Comparison of ENCODE assay signal across 16 cellular contexts in the genomic region with DNA sequence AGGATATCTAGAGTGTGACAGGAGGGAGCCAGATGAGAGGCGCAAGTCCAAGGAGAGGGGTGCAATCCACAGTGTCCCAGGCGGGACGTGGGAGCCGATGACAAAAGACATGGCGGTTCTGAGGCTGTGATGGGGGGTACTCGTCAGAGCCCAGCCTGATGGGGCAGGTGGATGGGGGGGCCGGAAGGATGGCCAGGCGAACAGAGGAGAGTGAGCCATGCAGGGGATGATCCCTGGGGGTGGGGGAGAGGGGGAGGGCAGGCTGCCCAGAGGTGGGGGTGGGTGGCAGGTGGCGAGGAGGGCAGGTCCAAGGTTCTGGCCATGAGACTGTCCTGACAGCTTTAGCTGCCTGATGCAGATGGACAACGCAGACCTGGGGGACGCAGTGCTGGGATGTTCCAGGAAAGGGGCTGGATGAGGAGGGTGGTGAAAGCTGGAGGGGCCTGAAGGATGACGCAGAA. TPM values are rescaled to one million over a fixed set of nuclear protein-coding genes. Genes with fewer than 3 reads are reported as not detected.
DNase-seq lines count a peak whose midpoint lies in the region; ATAC-seq and TF ChIP-seq lines count a peak whose summit lies in the region.
"Had no signal": no experiment of that assay in that cellular context is flagged by ENCODE, and none has a peak within 500 bp of the region (broad histone marks: within the 10 kb centered on the region; RNA-seq: fewer than 3 reads in every experiment).

No MANE protein-coding gene starts in this region.

- no peak overlapping the region for H2AFZ ChIP-seq in neuronal stem cell (ENCODE audit: low read length)
- H2AFZ ChIP-seq: GM23338 had no signal

- H4K91ac ChIP-seq in neuronal stem cell (ENCODE audit: low read depth, low read length, poor library complexity) = no peak overlapping the region

- no peaks in the 10 kb centered on the region for H3K36me3 ChIP-seq in HEK293 (ENCODE audit: control insufficient read depth in 2 of 2, insufficient read depth in 1 of 2, low read length in 2 of 2)
- no peaks in the 10 kb centered on the region for H3K36me3 ChIP-seq in neuronal stem cell (replicated peaks in 1 of 2; ENCODE audit: control insufficient read depth in 2 of 2, insufficient read depth in 2 of 2, low read length in 2 of 2)
- no peaks in the 10 kb centered on the region for H3K36me3 ChIP-seq in CD4-positive, alpha-beta memory T cell (ENCODE audit: insufficient read depth, low read length)
- H3K36me3 ChIP-seq: pancreas had no signal

- H3K27me3 ChIP-seq in neuronal stem cell (ENCODE audit: control insufficient read depth in 3 of 3, insufficient read depth in 3 of 3, low read depth in 1 of 3, low read length in 3 of 3) = peaks cover 0 to 2% (median 0%) of the 10 kb centered on the region in 3 experiments
- H3K27me3 ChIP-seq in CD4-positive, alpha-beta memory T cell (ENCODE audit: insufficient read depth, low read length) = no peaks in the 10 kb centered on the region
- H3K27me3 ChIP-seq: pancreas had no signal

- no peak overlapping the region for H3K9ac ChIP-seq in neuronal stem cell (ENCODE audit: low read depth, low read length, poor library complexity)

- H3K9me3 ChIP-seq in HEK293 (ENCODE audit: control insufficient read depth, insufficient read depth, low read depth, low read length) (no peaks in the 10 kb centered on the region), neuronal stem cell (replicated peaks in 1 of 2; ENCODE audit: control insufficient read depth in 2 of 2, insufficient read depth in 1 of 2, low read depth in 1 of 2, low read length in 2 of 2) (no peaks in the 10 kb centered on the region)
- H3K9me3 ChIP-seq in CD4-positive, alpha-beta memory T cell (ENCODE audit: control insufficient read depth in 1 of 2, low read length in 2 of 2) = no peaks in the 10 kb centered on the region
- H3K9me3 ChIP-seq: pancreas had no signal

- WGBS in neuronal stem cell (ENCODE audit: extremely low coverage in 2 of 2, insufficient read length in 2 of 2, insufficient replicate concordance in 1 of 2), 2 donors = no CpG with 5 or more reads among the region's 12 CpGs

- H2BK15ac ChIP-seq in neuronal stem cell (ENCODE audit: low read length) = no peak overlapping the region

- no peak overlapping the region for H2BK12ac ChIP-seq in neuronal stem cell (ENCODE audit: low read length)

- no peaks in the 10 kb centered on the region for H3K36me3 Mint-ChIP-seq in dendritic cell treated with granulocyte-macrophage colony-stimulating factor and Interleukin-4, amounts not matched to agents 40 ng/mL and 50 ng/mL, for 4 days (ENCODE audit: low read depth)
- no peaks in the 10 kb centered on the region for H3K36me3 Mint-ChIP-seq in immature natural killer cell
- H3K36me3 Mint-ChIP-seq in CD4-positive, alpha-beta memory T cell = no peaks in the 10 kb centered on the region

- peaks cover 16% of the 10 kb centered on the region for H3K27me3 Mint-ChIP-seq in dendritic cell treated with granulocyte-macrophage colony-stimulating factor and Interleukin-4, amounts not matched to agents 40 ng/mL and 50 ng/mL, for 4 days
- H3K27me3 Mint-ChIP-seq in immature natural killer cell (ENCODE audit: low read depth in 3 of 3) = peaks cover 3 to 13% (median 8%) of the 10 kb centered on the region in 3 donors
- peaks cover 0 to 6% of the 10 kb centered on the region in 2 donors for H3K27me3 Mint-ChIP-seq in CD4-positive, alpha-beta memory T cell

- no peak overlapping the region for H3K4me3 Mint-ChIP-seq in dendritic cell treated with granulocyte-macrophage colony-stimulating factor and Interleukin-4, amounts not matched to agents 40 ng/mL and 50 ng/mL, for 4 days
- H3K4me3 Mint-ChIP-seq in immature natural killer cell = no peak overlapping the region
- no peak overlapping the region for H3K4me3 Mint-ChIP-seq in CD4-positive, alpha-beta memory T cell
- H3K4me3 Mint-ChIP-seq: activated CD4-positive, alpha-beta T cell treated with anti-CD3 and anti-CD28 coated beads, Interleukin-2, amount 10 ng/mL, durations not matched to agents 7 days and 5 days; GM23338; stimulated activated naive CD8-positive, alpha-beta T cell treated with anti-CD3 and anti-CD28 coated beads, Interleukin-15, amount 100 ng/mL, for 72 hours had no signal

- DNase-seq in NCI-H82 (lab: John Stamatoyannopoulos, UW) (peak; percentile 38), NCI-H82 treated with DMSO at 0.1 percent for 48 hours (lab: John Stamatoyannopoulos, UW; ENCODE audit: unreplicated experiment) (no peak), neuronal stem cell (ENCODE audit: low spot score) (no peak), immature natural killer cell (no peak)
- DNase-seq in CD4-positive, alpha-beta memory T cell = no peak
- DNase-seq: activated effector memory CD4-positive, alpha-beta T cell treated with Interleukin-2 at 50 U/mL for 16 hours; effector CD4-positive, alpha-beta T cell had no signal

- no peak overlapping the region for H3K27ac ChIP-seq in HEK293 (ENCODE audit: extremely low read depth, low read depth, low read length)
- no peak overlapping the region for H3K27ac ChIP-seq in neuronal stem cell (replicated peaks; ENCODE audit: low read length)
- no peak overlapping the region for H3K27ac ChIP-seq in CD4-positive, alpha-beta memory T cell (ENCODE audit: low read depth, low read length)
- H3K27ac ChIP-seq: 22Rv1, pancreas had no signal

- H3K23ac ChIP-seq in neuronal stem cell (ENCODE audit: low read depth, low read length, poor library complexity) = peak overlapping the region; percentile 4

- H3K4me1 ChIP-seq in HEK293 (ENCODE audit: control insufficient read depth, insufficient read depth, low read length) = no peaks in the 10 kb centered on the region; the same call in 1 of the 2 replicates
- peaks cover 5 to 8% of the 10 kb centered on the region in 2 donors for H3K4me1 ChIP-seq in neuronal stem cell (ENCODE audit: control insufficient read depth in 2 of 2, insufficient read depth in 1 of 2, low read depth in 1 of 2, low read length in 2 of 2)
- H3K4me1 ChIP-seq in CD4-positive, alpha-beta memory T cell (ENCODE audit: insufficient read depth, low read length) = no peaks in the 10 kb centered on the region
- H3K4me1 ChIP-seq: pancreas had no signal

- no peak overlapping the region for H3K4me2 ChIP-seq in neuronal stem cell (ENCODE audit: insufficient read depth, low read length, poor library complexity, severe bottlenecking)
- H3K4me2 ChIP-seq: GM23338 had no signal

- no peak overlapping the region for H2BK5ac ChIP-seq in neuronal stem cell (ENCODE audit: low read length)

- no peak for ATAC-seq in HG02973 (IDR thresholded peaks at IDR 0.05; ENCODE audit: unreplicated experiment)
- ATAC-seq: left lobe of liver had no signal

- H3K4me3 ChIP-seq in HEK293 (ENCODE audit: low read depth, low read length) (no peak overlapping the region), neuronal stem cell (ENCODE audit: low read length in 2 of 2) (no peak overlapping the region)
- no peak overlapping the region for H3K4me3 ChIP-seq in CD4-positive, alpha-beta memory T cell (ENCODE audit: low read length in 2 of 2)
- H3K4me3 ChIP-seq: GM23338, pancreas had no signal

- H4K8ac ChIP-seq in neuronal stem cell (ENCODE audit: low read depth, low read length) = no peak overlapping the region

- H3K18ac ChIP-seq in neuronal stem cell (ENCODE audit: low read length) = no peak overlapping the region

- CTCF ChIA-PET in HEK293 (lab: Yijun Ruan, JAX) = interaction anchor here (1.1 to 1.5 kb wide), 2 partner anchors 34 to 35 kb away, joined by 3 to 5 read pairs; no protein-coding TSS in a partner anchor
- CTCF ChIA-PET in CD4-positive, alpha-beta memory T cell (lab: Charles Lee; ENCODE audit: partially characterized antibody) = interaction anchor here (1.3 kb wide), 1 partner anchor 81 kb away, joined by 3 read pairs; no protein-coding TSS in a partner anchor

- TF ChIP-seq CTCF in HEK293 (tag by site-specific recombination; IDR thresholded peaks at IDR 0.05) = no peak

- no peak overlapping the region for H3K14ac ChIP-seq in neuronal stem cell (ENCODE audit: low read length)

- peaks cover 17% of the 10 kb centered on the region for H3K4me1 Mint-ChIP-seq in dendritic cell treated with granulocyte-macrophage colony-stimulating factor and Interleukin-4, amounts not matched to agents 40 ng/mL and 50 ng/mL, for 4 days (ENCODE audit: low read depth)
- peaks cover 0 to 7% of the 10 kb centered on the region in 2 donors for H3K4me1 Mint-ChIP-seq in immature natural killer cell
- peaks cover 0 to 10% (median 1%) of the 10 kb centered on the region in 4 donors for H3K4me1 Mint-ChIP-seq in CD4-positive, alpha-beta memory T cell
- H3K4me1 Mint-ChIP-seq: activated CD4-positive, alpha-beta T cell treated with anti-CD3 and anti-CD28 coated beads, Interleukin-2, amount 10 ng/mL, durations not matched to agents 7 days and 5 days had no signal

- POLR2A ChIA-PET in HEK293 (lab: Yijun Ruan, JAX) = no interaction called here
- POLR2A ChIA-PET in CD4-positive, alpha-beta memory T cell (lab: Charles Lee; ENCODE audit: partially characterized antibody) = no interaction called here

- peak overlapping the region; percentile 70 for H3K27ac Mint-ChIP-seq in dendritic cell treated with granulocyte-macrophage colony-stimulating factor and Interleukin-4, amounts not matched to agents 40 ng/mL and 50 ng/mL, for 4 days
- no peak overlapping the region for H3K27ac Mint-ChIP-seq in immature natural killer cell
- H3K27ac Mint-ChIP-seq in CD4-positive, alpha-beta memory T cell = peak overlapping the region in 2 of 7 donors; percentile 44 to 65
- H3K27ac Mint-ChIP-seq: activated CD4-positive, alpha-beta T cell treated with anti-CD3 and anti-CD28 coated beads, Interleukin-2, amount 10 ng/mL, durations not matched to agents 7 days and 5 days had no signal

- no peak overlapping the region for H2AK5ac ChIP-seq in neuronal stem cell (ENCODE audit: low read depth, low read length)

- no peaks in the 10 kb centered on the region for H3K9me3 Mint-ChIP-seq in dendritic cell treated with granulocyte-macrophage colony-stimulating factor and Interleukin-4, amounts not matched to agents 40 ng/mL and 50 ng/mL, for 4 days
- H3K9me3 Mint-ChIP-seq in immature natural killer cell = no peaks in the 10 kb centered on the region
- no peaks in the 10 kb centered on the region for H3K9me3 Mint-ChIP-seq in CD4-positive, alpha-beta memory T cell
- H3K9me3 Mint-ChIP-seq: activated CD4-positive, alpha-beta T cell treated with anti-CD3 and anti-CD28 coated beads, Interleukin-2, amount 10 ng/mL, durations not matched to agents 7 days and 5 days; GM23338; stimulated activated naive CD8-positive, alpha-beta T cell treated with anti-CD3 and anti-CD28 coated beads, Interleukin-15, amount 100 ng/mL, for 72 hours had no signal

- intact Hi-C loops in dendritic cell treated with granulocyte-macrophage colony-stimulating factor and Interleukin-4, amounts not matched to agents 40 ng/mL and 50 ng/mL, for 4 days (cut with micrococcal nuclease) = loop anchor here (5.0 kb wide), 1 partner anchor 34 kb away; no protein-coding TSS in a partner anchor
- intact Hi-C loops in CD4-positive, alpha-beta memory T cell (cut with micrococcal nuclease) = no loop called here

- no peak overlapping the region for H2BK120ac ChIP-seq in neuronal stem cell (ENCODE audit: low read depth, low read length)

- H3K4ac ChIP-seq in neuronal stem cell (ENCODE audit: low read length) = no peak overlapping the region

- H3K79me1 ChIP-seq in neuronal stem cell (ENCODE audit: low read depth, low read length) = peaks cover 4% of the 10 kb centered on the region

RNA-seq across cellular contexts. Expression of a gene that starts 8.8 kb away (rescaled TPM):
- polyA plus RNA-seq in neuronal stem cell (2013, experiment 1 of 2) = 0.11 TPM
- 0.10 TPM for polyA plus RNA-seq in neuronal stem cell (2013, experiment 2 of 2)
- under 1 TPM in 2 of 3 donors, not detected in 1; 0.12 to 0.18 TPM for polyA plus RNA-seq in immature natural killer cell
- total RNA-seq in CD4-positive, alpha-beta memory T cell = not detected
- polyA plus RNA-seq in CD4-positive, alpha-beta memory T cell = not detected
- total RNA-seq: activated CD4-positive, alpha-beta T cell treated with anti-CD3 and anti-CD28 coated beads, Interleukin-2, amount 10 ng/mL, durations not matched to agents 7 days and 5 days had no signal
